In the genomic region with DNA sequence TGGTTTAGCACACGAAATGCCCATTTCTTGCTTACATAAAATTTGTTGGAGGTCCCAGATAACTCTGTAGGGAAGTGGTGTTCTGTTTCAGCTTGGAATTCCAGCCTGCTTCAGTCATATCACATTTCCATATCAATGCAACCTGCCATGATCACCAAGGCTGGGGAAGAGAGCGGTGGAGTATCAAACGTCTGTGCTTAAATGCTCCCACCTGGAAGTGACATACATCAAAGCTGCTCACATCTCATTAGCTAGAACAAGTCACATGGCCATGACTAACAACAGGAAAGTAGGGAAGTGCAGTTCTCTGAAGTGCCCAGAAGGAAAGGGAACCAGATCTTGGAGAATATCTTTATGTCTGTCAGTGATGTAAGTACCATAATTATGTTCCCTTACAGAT, we compare ENCODE assay signal across 20 cellular contexts.
"Had no signal": no experiment of that assay in that cellular context is flagged by ENCODE, and none has a peak within 500 bp of the region (broad histone marks: within the 10 kb centered on the region; RNA-seq: fewer than 3 reads in every experiment).

No MANE protein-coding gene starts in this region.

- H3K27me3 ChIP-seq: right lobe of liver, thyroid gland had no signal

- H3K27ac ChIP-seq: coronary artery, lower lobe of right lung, parathyroid adenoma, right lobe of liver, thyroid gland had no signal

- ATAC-seq: activated CD4-positive, CD25-positive, alpha-beta regulatory T cell treated with anti-CD3 and anti-CD28 coated beads, Interleukin-2, amount 50 U/mL, for 24 hours; activated naive CD8-positive, alpha-beta T cell treated with anti-CD3 and anti-CD28 coated beads, Interleukin-2, amount 50 U/mL, for 24 hours; left colon; lower lobe of right lung; right lobe of liver; stimulated activated memory B cell treated with anti-CD40 and anti-IgM and Interleukin-4, amounts not matched to agents 10 μg/mL and 1 μg/mL and 100 μg/mL, for 72 hours had no signal

- DNase-seq: activated CD4-positive, alpha-beta T cell treated with anti-CD3 and anti-CD28 coated beads, Interleukin-2, amount 10 ng/mL, durations not matched to agents 7 days and 5 days; activated CD8-positive, alpha-beta memory T cell treated with anti-CD3 and anti-CD28 coated beads, Interleukin-2, amount 50 U/mL, for 48 hours; activated effector memory CD4-positive, alpha-beta T cell treated with Interleukin-2 at 50 U/mL for 16 hours; activated naive CD4-positive, alpha-beta T cell treated with anti-CD3 and anti-CD28 coated beads, Interleukin-2, amount 10 ng/mL, durations not matched to agents 7 days and 5 days; activated naive CD8-positive, alpha-beta T cell treated with anti-CD3 and anti-CD28 coated beads, Interleukin-2, amount 50 U/mL, for 24 hours; activated T-cell treated with anti-CD3 and anti-CD28 coated beads, Interleukin-2, amount 50 U/mL, for 48 hours; anterior cingulate cortex; erythroblast; hypothalamus; left colon; lower lobe of right lung; midbrain; right lobe of liver; small intestine; stimulated activated CD4-positive, alpha-beta T cell treated with anti-CD3 and anti-CD28 coated beads, Interleukin-4, amount 100 ng/mL, for 4 hours; thyroid gland had no signal

- H3K4me1 ChIP-seq: lower lobe of right lung, parathyroid adenoma, right lobe of liver, thyroid gland had no signal
